10 cellular contexts compared by ENCODE assay signal in genomic region chr2:33022989-33023731, GRCh38.
DNase-seq lines count a peak whose midpoint lies in the region; ATAC-seq and TF ChIP-seq lines count a peak whose summit lies in the region.
"Had no signal": no experiment of that assay in that cellular context is flagged by ENCODE, and none has a peak within 500 bp of the region (broad histone marks: within the 10 kb centered on the region; RNA-seq: fewer than 3 reads in every experiment).

No MANE protein-coding gene starts in this region.

- H3K27ac ChIP-seq in PC-9 (peak overlapping the region; percentile 21), WERI-Rb-1 (no peak overlapping the region)
- H3K27ac ChIP-seq: neutrophil had no signal

- no peaks in the 10 kb centered on the region for H3K79me2 ChIP-seq in PC-9 (ENCODE audit: low read depth)

- H3K4me1 Mint-ChIP-seq in nephron (peaks cover 48% of the 10 kb centered on the region), natural killer cell (no peaks in the 10 kb centered on the region)

- peaks cover 7% of the 10 kb centered on the region; the same call in 1 of the 2 replicates for H3F3A ChIP-seq in PC-9 (ENCODE audit: insufficient read depth, low read depth)

- BruUV-seq in PC-9 (replicated peaks; lab: Mats Ljungman, UMichigan): no TSS peak

- no peak for TF ChIP-seq POLR2A in erythroblast (IDR thresholded peaks at IDR 0.05; ENCODE audit: low read length)

- ATAC-seq in natural killer cell: no peak
- no peak for ATAC-seq in GM21515 (IDR thresholded peaks at IDR 0.05; ENCODE audit: unreplicated experiment)

- TF ChIP-seq CTCF in PC-9 (conservative IDR thresholded peaks at IDR 0.05) (no peak), nephron (IDR thresholded peaks at IDR 0.05; ENCODE audit: unreplicated experiment in 3 of 3) (no peak), natural killer cell (IDR thresholded peaks at IDR 0.05) (no peak), WERI-Rb-1 (IDR thresholded peaks at IDR 0.05; ENCODE audit: low read depth, low read length) (no peak)

- intact Hi-C loops in PC-9 (cut with micrococcal nuclease; ENCODE audit: unreplicated experiment) (loop anchor here (2.0 kb wide), 1 partner anchor 76 kb away; the partner anchor contains the start of gene LTBP1), natural killer cell (cut with micrococcal nuclease) (no loop called here)

- H3K36me3 Mint-ChIP-seq in nephron (ENCODE audit: low read depth) (peaks cover 9% of the 10 kb centered on the region), natural killer cell (no peaks in the 10 kb centered on the region)

- H3K27me3 ChIP-seq in PC-9 (ENCODE audit: insufficient read depth, low read depth) (no peaks in the 10 kb centered on the region), WERI-Rb-1 (ENCODE audit: insufficient read depth, low read depth, severe bottlenecking) (no peaks in the 10 kb centered on the region)

- H3K4me2 ChIP-seq in PC-9: peak overlapping the region; percentile 53

- DNase-seq in Daoy (ENCODE audit: low read depth): peak; percentile 86
- peak in 1 of 2 experiments; percentile 83 for DNase-seq in PC-9
- DNase-seq in erythroblast (lab: John Stamatoyannopoulos, UW): peak; percentile 53 to 55
- DNase-seq in natural killer cell: no peak
- DNase-seq in NCI-H446 (lab: John Stamatoyannopoulos, UW): no peak
- DNase-seq in WERI-Rb-1: no peak
- DNase-seq: NCI-H1105 treated with DMSO at 0.1 percent for 48 hours had no signal

- H3K4me1 ChIP-seq in PC-9 (replicated peaks; ENCODE audit: insufficient read depth): peaks cover 22% of the 10 kb centered on the region

- H3K27me3 Mint-ChIP-seq in nephron (ENCODE audit: low read depth) (no peaks in the 10 kb centered on the region), natural killer cell (ENCODE audit: low read depth in 2 of 2) (peaks cover 14 to 33% of the 10 kb centered on the region in 2 donors)

- H3K4me3 Mint-ChIP-seq in nephron (peak overlapping the region in 1 of 3 experiments; percentile 3), natural killer cell (no peak overlapping the region)

- H3K9me2 ChIP-seq in PC-9 (ENCODE audit: insufficient read depth): no peaks in the 10 kb centered on the region

- no peaks in the 10 kb centered on the region for H4K20me1 ChIP-seq in PC-9 (ENCODE audit: insufficient read depth)

- H3K4me3 ChIP-seq in PC-9: no peak overlapping the region
- no peak overlapping the region for H3K4me3 ChIP-seq in WERI-Rb-1 (ENCODE audit: low read depth, low read length)

- H3K9me3 Mint-ChIP-seq in nephron (peaks cover 7% of the 10 kb centered on the region), natural killer cell (peaks cover 0 to 2% of the 10 kb centered on the region in 2 donors)

- no peaks in the 10 kb centered on the region; the same call in 1 of the 2 replicates for H3K9me3 ChIP-seq in PC-9 (ENCODE audit: insufficient read depth, low read depth)
- H3K9me3 ChIP-seq in WERI-Rb-1 (ENCODE audit: severe bottlenecking): no peaks in the 10 kb centered on the region
- H3K9me3 ChIP-seq: neutrophil had no signal

- no peak overlapping the region for H2AFZ ChIP-seq in PC-9

- POLR2A ChIA-PET in PC-9 (lab: Charles Lee; ENCODE audit: unreplicated experiment): interaction anchor here (0.6 to 0.7 kb wide), 2 partner anchors 21 to 249 kb away, joined by 5 to 6 read pairs; no protein-coding TSS in a partner anchor

- H3K27ac Mint-ChIP-seq in nephron: peak overlapping the region; percentile 62 to 75 (median 74)
- H3K27ac Mint-ChIP-seq in natural killer cell: no peak overlapping the region

- H3K36me3 ChIP-seq in PC-9 (ENCODE audit: low read depth): no peaks in the 10 kb centered on the region
- no peaks in the 10 kb centered on the region for H3K36me3 ChIP-seq in WERI-Rb-1
- H3K36me3 ChIP-seq: neutrophil had no signal

- CTCF ChIA-PET in PC-9 (lab: Charles Lee): interaction anchor here (0.6 kb wide), 1 partner anchor 11 kb away, joined by 5 read pairs; no protein-coding TSS in a partner anchor

Comparison
In these comparisons a context has a peak if more than half of its experiments do, and no peak if none do; other contexts are left out.
1. DNase-seq: peak in Daoy (single experiment) and erythroblast (2 of 2); none in natural killer cell (single experiment), NCI-H446 (0 of 2) and WERI-Rb-1 (single experiment).
2. H3K27ac Mint-ChIP-seq: peak in nephron (3 of 3); none in natural killer cell (0 of 2).